Comparison of ENCODE assay signal across 1 cellular context in genomic region chr12:75556306-75556899, GRCh38.
TF ChIP-seq lines count a peak whose summit lies in the region.

No MANE protein-coding gene starts in this region.

TF ChIP-seq in HepG2, 621 proteins besides CTCF, POLR2A, EP300 and RAD21 (continued from another document):
- TF ChIP-seq CEBPZ (IDR thresholded peaks at IDR 0.05; ENCODE audit: low read length) (no peak), ZNF354B (CRISPR knock-in tag; IDR thresholded peaks at IDR 0.05) (no peak), FOXP1 (IDR thresholded peaks at IDR 0.05) (no peak), FOXP1 (CRISPR knock-in tag; IDR thresholded peaks at IDR 0.05) (0 out of 2 replicates have a peak, but pooled peaks have one; percentile 19), RBM22 (optimal IDR thresholded peaks at IDR 0.05; ENCODE audit: low read length) (no peak), ZKSCAN1 (IDR thresholded peaks at IDR 0.05; ENCODE audit: low read length) (peak; percentile 81), GATAD2A (CRISPR knock-in tag; IDR thresholded peaks at IDR 0.05) (peak; percentile 57; the same call in 1 of the 2 replicates), CEBPB (IDR thresholded peaks at IDR 0.05; ENCODE audit: borderline replicate concordance, low read depth, low read length) (0 out of 2 replicates have a peak, but pooled peaks have one; percentile 48), FOXJ3 (CRISPR knock-in tag; IDR thresholded peaks at IDR 0.05; ENCODE audit: borderline replicate concordance) (peak; percentile 42; the same call in 1 of the 2 replicates), ZBTB37 (CRISPR knock-in tag; IDR thresholded peaks at IDR 0.05) (no peak), POLR2AphosphoS5 (IDR thresholded peaks at IDR 0.05; ENCODE audit: low read depth, low read length) (no peak), SYNCRIP (IDR thresholded peaks at IDR 0.05; ENCODE audit: insufficient read depth, low read depth, low read length) (no peak), SP1 (IDR thresholded peaks at IDR 0.05) (no peak), SP1 (CRISPR knock-in tag; IDR thresholded peaks at IDR 0.05) (no peak), ZNF841 (CRISPR knock-in tag; IDR thresholded peaks at IDR 0.05; ENCODE audit: borderline replicate concordance) (no peak), ZNF878 (CRISPR knock-in tag; IDR thresholded peaks at IDR 0.05) (no peak), YEATS4 (CRISPR knock-in tag; IDR thresholded peaks at IDR 0.05; ENCODE audit: borderline replicate concordance) (0 out of 2 replicates have a peak, but pooled peaks have one; percentile 14), CENPX (CRISPR knock-in tag; IDR thresholded peaks at IDR 0.05) (no peak), FOXM1 (CRISPR knock-in tag; IDR thresholded peaks at IDR 0.05) (no peak), ZNF547 (CRISPR knock-in tag; IDR thresholded peaks at IDR 0.05) (no peak), ZNF530 (CRISPR knock-in tag; IDR thresholded peaks at IDR 0.05; ENCODE audit: low read depth) (no peak), CEBPG (CRISPR knock-in tag; IDR thresholded peaks at IDR 0.05) (peak; percentile 56), MIXL1 (CRISPR knock-in tag; IDR thresholded peaks at IDR 0.05) (no peak), ZNF879 (CRISPR knock-in tag; IDR thresholded peaks at IDR 0.05) (no peak), KLF12 (CRISPR knock-in tag; IDR thresholded peaks at IDR 0.05; ENCODE audit: borderline replicate concordance) (no peak), CENPT (CRISPR knock-in tag; IDR thresholded peaks at IDR 0.05; ENCODE audit: low read depth) (no peak), ZNF282 (IDR thresholded peaks at IDR 0.05; ENCODE audit: partially characterized antibody) (no peak)
- TF ChIP-seq, protein P1, sequence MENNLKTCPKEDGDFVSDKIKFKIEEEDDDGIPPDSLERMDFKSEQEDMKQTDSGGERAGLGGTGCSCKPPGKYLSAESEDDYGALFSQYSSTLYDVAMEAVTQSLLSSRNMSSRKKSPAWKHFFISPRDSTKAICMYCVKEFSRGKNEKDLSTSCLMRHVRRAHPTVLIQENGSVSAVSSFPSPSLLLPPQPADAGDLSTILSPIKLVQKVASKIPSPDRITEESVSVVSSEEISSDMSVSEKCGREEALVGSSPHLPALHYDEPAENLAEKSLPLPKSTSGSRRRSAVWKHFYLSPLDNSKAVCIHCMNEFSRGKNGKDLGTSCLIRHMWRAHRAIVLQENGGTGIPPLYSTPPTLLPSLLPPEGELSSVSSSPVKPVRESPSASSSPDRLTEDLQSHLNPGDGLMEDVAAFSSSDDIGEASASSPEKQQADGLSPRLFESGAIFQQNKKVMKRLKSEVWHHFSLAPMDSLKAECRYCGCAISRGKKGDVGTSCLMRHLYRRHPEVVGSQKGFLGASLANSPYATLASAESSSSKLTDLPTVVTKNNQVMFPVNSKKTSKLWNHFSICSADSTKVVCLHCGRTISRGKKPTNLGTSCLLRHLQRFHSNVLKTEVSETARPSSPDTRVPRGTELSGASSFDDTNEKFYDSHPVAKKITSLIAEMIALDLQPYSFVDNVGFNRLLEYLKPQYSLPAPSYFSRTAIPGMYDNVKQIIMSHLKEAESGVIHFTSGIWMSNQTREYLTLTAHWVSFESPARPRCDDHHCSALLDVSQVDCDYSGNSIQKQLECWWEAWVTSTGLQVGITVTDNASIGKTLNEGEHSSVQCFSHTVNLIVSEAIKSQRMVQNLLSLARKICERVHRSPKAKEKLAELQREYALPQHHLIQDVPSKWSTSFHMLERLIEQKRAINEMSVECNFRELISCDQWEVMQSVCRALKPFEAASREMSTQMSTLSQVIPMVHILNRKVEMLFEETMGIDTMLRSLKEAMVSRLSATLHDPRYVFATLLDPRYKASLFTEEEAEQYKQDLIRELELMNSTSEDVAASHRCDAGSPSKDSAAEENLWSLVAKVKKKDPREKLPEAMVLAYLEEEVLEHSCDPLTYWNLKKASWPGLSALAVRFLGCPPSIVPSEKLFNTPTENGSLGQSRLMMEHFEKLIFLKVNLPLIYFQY (CRISPR knock-in tag; IDR thresholded peaks at IDR 0.05; ENCODE audit: borderline replicate concordance) = no peak
- TF ChIP-seq, protein P2, sequence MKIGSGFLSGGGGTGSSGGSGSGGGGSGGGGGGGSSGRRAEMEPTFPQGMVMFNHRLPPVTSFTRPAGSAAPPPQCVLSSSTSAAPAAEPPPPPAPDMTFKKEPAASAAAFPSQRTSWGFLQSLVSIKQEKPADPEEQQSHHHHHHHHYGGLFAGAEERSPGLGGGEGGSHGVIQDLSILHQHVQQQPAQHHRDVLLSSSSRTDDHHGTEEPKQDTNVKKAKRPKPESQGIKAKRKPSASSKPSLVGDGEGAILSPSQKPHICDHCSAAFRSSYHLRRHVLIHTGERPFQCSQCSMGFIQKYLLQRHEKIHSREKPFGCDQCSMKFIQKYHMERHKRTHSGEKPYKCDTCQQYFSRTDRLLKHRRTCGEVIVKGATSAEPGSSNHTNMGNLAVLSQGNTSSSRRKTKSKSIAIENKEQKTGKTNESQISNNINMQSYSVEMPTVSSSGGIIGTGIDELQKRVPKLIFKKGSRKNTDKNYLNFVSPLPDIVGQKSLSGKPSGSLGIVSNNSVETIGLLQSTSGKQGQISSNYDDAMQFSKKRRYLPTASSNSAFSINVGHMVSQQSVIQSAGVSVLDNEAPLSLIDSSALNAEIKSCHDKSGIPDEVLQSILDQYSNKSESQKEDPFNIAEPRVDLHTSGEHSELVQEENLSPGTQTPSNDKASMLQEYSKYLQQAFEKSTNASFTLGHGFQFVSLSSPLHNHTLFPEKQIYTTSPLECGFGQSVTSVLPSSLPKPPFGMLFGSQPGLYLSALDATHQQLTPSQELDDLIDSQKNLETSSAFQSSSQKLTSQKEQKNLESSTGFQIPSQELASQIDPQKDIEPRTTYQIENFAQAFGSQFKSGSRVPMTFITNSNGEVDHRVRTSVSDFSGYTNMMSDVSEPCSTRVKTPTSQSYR (CRISPR knock-in tag; IDR thresholded peaks at IDR 0.05; ENCODE audit: borderline replicate concordance) = peak; percentile 93
- TF ChIP-seq, protein P3, sequence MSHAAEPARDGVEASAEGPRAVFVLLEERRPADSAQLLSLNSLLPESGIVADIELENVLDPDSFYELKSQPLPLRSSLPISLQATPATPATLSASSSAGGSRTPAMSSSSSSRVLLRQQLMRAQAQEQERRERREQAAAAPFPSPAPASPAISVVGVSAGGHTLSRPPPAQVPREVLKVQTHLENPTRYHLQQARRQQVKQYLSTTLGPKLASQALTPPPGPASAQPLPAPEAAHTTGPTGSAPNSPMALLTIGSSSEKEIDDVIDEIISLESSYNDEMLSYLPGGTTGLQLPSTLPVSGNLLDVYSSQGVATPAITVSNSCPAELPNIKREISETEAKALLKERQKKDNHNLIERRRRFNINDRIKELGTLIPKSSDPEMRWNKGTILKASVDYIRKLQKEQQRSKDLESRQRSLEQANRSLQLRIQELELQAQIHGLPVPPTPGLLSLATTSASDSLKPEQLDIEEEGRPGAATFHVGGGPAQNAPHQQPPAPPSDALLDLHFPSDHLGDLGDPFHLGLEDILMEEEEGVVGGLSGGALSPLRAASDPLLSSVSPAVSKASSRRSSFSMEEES (CRISPR knock-in tag; IDR thresholded peaks at IDR 0.05) = no peak
- TF ChIP-seq, protein P4, sequence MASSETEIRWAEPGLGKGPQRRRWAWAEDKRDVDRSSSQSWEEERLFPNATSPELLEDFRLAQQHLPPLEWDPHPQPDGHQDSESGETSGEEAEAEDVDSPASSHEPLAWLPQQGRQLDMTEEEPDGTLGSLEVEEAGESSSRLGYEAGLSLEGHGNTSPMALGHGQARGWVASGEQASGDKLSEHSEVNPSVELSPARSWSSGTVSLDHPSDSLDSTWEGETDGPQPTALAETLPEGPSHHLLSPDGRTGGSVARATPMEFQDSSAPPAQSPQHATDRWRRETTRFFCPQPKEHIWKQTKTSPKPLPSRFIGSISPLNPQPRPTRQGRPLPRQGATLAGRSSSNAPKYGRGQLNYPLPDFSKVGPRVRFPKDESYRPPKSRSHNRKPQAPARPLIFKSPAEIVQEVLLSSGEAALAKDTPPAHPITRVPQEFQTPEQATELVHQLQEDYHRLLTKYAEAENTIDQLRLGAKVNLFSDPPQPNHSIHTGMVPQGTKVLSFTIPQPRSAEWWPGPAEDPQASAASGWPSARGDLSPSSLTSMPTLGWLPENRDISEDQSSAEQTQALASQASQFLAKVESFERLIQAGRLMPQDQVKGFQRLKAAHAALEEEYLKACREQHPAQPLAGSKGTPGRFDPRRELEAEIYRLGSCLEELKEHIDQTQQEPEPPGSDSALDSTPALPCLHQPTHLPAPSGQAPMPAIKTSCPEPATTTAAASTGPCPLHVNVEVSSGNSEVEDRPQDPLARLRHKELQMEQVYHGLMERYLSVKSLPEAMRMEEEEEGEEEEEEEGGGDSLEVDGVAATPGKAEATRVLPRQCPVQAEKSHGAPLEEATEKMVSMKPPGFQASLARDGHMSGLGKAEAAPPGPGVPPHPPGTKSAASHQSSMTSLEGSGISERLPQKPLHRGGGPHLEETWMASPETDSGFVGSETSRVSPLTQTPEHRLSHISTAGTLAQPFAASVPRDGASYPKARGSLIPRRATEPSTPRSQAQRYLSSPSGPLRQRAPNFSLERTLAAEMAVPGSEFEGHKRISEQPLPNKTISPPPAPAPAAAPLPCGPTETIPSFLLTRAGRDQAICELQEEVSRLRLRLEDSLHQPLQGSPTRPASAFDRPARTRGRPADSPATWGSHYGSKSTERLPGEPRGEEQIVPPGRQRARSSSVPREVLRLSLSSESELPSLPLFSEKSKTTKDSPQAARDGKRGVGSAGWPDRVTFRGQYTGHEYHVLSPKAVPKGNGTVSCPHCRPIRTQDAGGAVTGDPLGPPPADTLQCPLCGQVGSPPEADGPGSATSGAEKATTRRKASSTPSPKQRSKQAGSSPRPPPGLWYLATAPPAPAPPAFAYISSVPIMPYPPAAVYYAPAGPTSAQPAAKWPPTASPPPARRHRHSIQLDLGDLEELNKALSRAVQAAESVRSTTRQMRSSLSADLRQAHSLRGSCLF (CRISPR knock-in tag; IDR thresholded peaks at IDR 0.05; ENCODE audit: borderline replicate concordance) = no peak
- TF ChIP-seq, protein P5, sequence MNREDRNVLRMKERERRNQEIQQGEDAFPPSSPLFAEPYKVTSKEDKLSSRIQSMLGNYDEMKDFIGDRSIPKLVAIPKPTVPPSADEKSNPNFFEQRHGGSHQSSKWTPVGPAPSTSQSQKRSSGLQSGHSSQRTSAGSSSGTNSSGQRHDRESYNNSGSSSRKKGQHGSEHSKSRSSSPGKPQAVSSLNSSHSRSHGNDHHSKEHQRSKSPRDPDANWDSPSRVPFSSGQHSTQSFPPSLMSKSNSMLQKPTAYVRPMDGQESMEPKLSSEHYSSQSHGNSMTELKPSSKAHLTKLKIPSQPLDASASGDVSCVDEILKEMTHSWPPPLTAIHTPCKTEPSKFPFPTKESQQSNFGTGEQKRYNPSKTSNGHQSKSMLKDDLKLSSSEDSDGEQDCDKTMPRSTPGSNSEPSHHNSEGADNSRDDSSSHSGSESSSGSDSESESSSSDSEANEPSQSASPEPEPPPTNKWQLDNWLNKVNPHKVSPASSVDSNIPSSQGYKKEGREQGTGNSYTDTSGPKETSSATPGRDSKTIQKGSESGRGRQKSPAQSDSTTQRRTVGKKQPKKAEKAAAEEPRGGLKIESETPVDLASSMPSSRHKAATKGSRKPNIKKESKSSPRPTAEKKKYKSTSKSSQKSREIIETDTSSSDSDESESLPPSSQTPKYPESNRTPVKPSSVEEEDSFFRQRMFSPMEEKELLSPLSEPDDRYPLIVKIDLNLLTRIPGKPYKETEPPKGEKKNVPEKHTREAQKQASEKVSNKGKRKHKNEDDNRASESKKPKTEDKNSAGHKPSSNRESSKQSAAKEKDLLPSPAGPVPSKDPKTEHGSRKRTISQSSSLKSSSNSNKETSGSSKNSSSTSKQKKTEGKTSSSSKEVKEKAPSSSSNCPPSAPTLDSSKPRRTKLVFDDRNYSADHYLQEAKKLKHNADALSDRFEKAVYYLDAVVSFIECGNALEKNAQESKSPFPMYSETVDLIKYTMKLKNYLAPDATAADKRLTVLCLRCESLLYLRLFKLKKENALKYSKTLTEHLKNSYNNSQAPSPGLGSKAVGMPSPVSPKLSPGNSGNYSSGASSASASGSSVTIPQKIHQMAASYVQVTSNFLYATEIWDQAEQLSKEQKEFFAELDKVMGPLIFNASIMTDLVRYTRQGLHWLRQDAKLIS (CRISPR knock-in tag; IDR thresholded peaks at IDR 0.05) = no peak
TF ChIP-seq in HepG2: peak in this region for 10.
